ENCODE assay signal across 1 cellular context in genomic region chr10:5497948-5498730, GRCh38.
TF ChIP-seq lines count a peak whose summit lies in the region.

No MANE protein-coding gene starts in this region.

TF ChIP-seq in GM23338, 12 proteins besides CTCF, POLR2A, EP300 and RAD21 (continued from another document):
- no peak for TF ChIP-seq REST (IDR thresholded peaks at IDR 0.05; ENCODE audit: unreplicated experiment)
- TF ChIP-seq ETS1 (IDR thresholded peaks at IDR 0.05), result no peak
